9 cellular contexts compared by ENCODE assay signal in genomic region chr3:158104346-158105020, GRCh38. TPM values are rescaled to one million over a fixed set of nuclear protein-coding genes. Genes with fewer than 3 reads are reported as not detected.
DNase-seq lines count a peak whose midpoint lies in the region; ATAC-seq lines count a peak whose summit lies in the region.
"Had no signal": no experiment of that assay in that cellular context is flagged by ENCODE, and none has a peak within 500 bp of the region (broad histone marks: within the 10 kb centered on the region; RNA-seq: fewer than 3 reads in every experiment).

No MANE protein-coding gene starts in this region.

- 25% methylated on average over 11 of the region's 11 CpGs for WGBS in right cardiac atrium

- CTCF ChIA-PET in activated CD4-positive, alpha-beta memory T cell treated with anti-CD3 and anti-CD28 coated beads, Interleukin-2, amount 10 ng/mL, durations not matched to agents 7 days and 5 days (lab: Charles Lee), result interaction anchor here (1.2 kb wide), 1 partner anchor 9 kb away, joined by 4 read pairs; no protein-coding TSS in a partner anchor

- peaks cover 85% of the 10 kb centered on the region for H3K27me3 Mint-ChIP-seq in activated CD4-positive, alpha-beta memory T cell treated with anti-CD3 and anti-CD28 coated beads, Interleukin-2, amount 10 ng/mL, durations not matched to agents 7 days and 5 days
- peaks cover 71 to 80% (median 74%) of the 10 kb centered on the region in 3 donors for H3K27me3 Mint-ChIP-seq in immature natural killer cell (ENCODE audit: low read depth in 3 of 3)

- no peaks in the 10 kb centered on the region for H3K27me3 ChIP-seq in right cardiac atrium (ENCODE audit: control insufficient read depth, insufficient read depth)

- no peaks in the 10 kb centered on the region for H3K9me3 Mint-ChIP-seq in activated CD4-positive, alpha-beta memory T cell treated with anti-CD3 and anti-CD28 coated beads, Interleukin-2, amount 10 ng/mL, durations not matched to agents 7 days and 5 days
- H3K9me3 Mint-ChIP-seq in immature natural killer cell, result peaks cover 0 to 9% (median 0%) of the 10 kb centered on the region in 6 donors

- no peak overlapping the region for H3K27ac Mint-ChIP-seq in activated CD4-positive, alpha-beta memory T cell treated with anti-CD3 and anti-CD28 coated beads, Interleukin-2, amount 10 ng/mL, durations not matched to agents 7 days and 5 days
- H3K27ac Mint-ChIP-seq in immature natural killer cell, result peak overlapping the region in 1 of 6 donors; percentile 56

- ATAC-seq in right cardiac atrium (no peak), Right ventricle myocardium superior (ENCODE audit: poor library complexity) (no peak), HG03097 (IDR thresholded peaks at IDR 0.05; ENCODE audit: low FRiP score, unreplicated experiment) (no peak)
- ATAC-seq: lower lobe of right lung had no signal

- H3K27ac ChIP-seq in right cardiac atrium (ENCODE audit: low read length), result peak overlapping the region; percentile 14
- H3K27ac ChIP-seq: lower lobe of right lung had no signal

- peak overlapping the region; percentile 75 for H3K4me3 ChIP-seq in right cardiac atrium (ENCODE audit: low read length)

- POLR2A ChIA-PET in activated CD4-positive, alpha-beta memory T cell treated with anti-CD3 and anti-CD28 coated beads, Interleukin-2, amount 10 ng/mL, durations not matched to agents 7 days and 5 days (lab: Charles Lee), result no interaction called here

- peaks cover 11% of the 10 kb centered on the region for H3K36me3 Mint-ChIP-seq in activated CD4-positive, alpha-beta memory T cell treated with anti-CD3 and anti-CD28 coated beads, Interleukin-2, amount 10 ng/mL, durations not matched to agents 7 days and 5 days (ENCODE audit: low read depth)
- H3K36me3 Mint-ChIP-seq in immature natural killer cell, result no peaks in the 10 kb centered on the region

- H3K4me1 ChIP-seq in right cardiac atrium (ENCODE audit: control insufficient read depth, insufficient read depth, low read length), result peaks cover 7% of the 10 kb centered on the region

- DNase-seq in right cardiac atrium, result no peak
- DNase-seq in Right ventricle myocardium superior, result no peak
- no peak for DNase-seq in activated CD4-positive, alpha-beta memory T cell treated with anti-CD3 and anti-CD28 coated beads, Interleukin-2, amount 10 ng/mL, durations not matched to agents 7 days and 5 days
- DNase-seq in immature natural killer cell, result no peak
- DNase-seq in CD1c-positive myeloid dendritic cell (ENCODE audit: extremely low spot score), result no peak
- DNase-seq in NCI-H2227 treated with DMSO at 0.1 percent for 48 hours (lab: John Stamatoyannopoulos, UW), result no peak
- no peak for DNase-seq in NCI-H2029 treated with DMSO at 0.1 percent for 48 hours (lab: John Stamatoyannopoulos, UW)
- DNase-seq: lower lobe of right lung had no signal

- peak overlapping the region; percentile 0 for H3K4me3 Mint-ChIP-seq in activated CD4-positive, alpha-beta memory T cell treated with anti-CD3 and anti-CD28 coated beads, Interleukin-2, amount 10 ng/mL, durations not matched to agents 7 days and 5 days
- peak overlapping the region; percentile 65 to 88 (median 78) for H3K4me3 Mint-ChIP-seq in immature natural killer cell

- intact Hi-C loops in right cardiac atrium (cut with DNase I), result no loop called here
- intact Hi-C loops in Right ventricle myocardium superior (cut with DNase I), result no loop called here

- H3K4me1 Mint-ChIP-seq in activated CD4-positive, alpha-beta memory T cell treated with anti-CD3 and anti-CD28 coated beads, Interleukin-2, amount 10 ng/mL, durations not matched to agents 7 days and 5 days, result peaks cover 52% of the 10 kb centered on the region
- H3K4me1 Mint-ChIP-seq in immature natural killer cell, result peaks cover 45 to 64% of the 10 kb centered on the region in 2 donors

- H3K9me3 ChIP-seq in right cardiac atrium (ENCODE audit: control insufficient read depth, low read length), result no peaks in the 10 kb centered on the region
- H3K9me3 ChIP-seq: lower lobe of right lung had no signal

RNA-seq across cellular contexts. Expression of gene SHOX2, which starts 1.7 kb away (rescaled TPM):
- total RNA-seq in right cardiac atrium (1 to 10 TPM; 1.2 to 3.8 (median 2.7) TPM), Right ventricle myocardium superior (0.27 TPM)
- polyA plus RNA-seq in right cardiac atrium (7.4 TPM), immature natural killer cell (not detected)
- total RNA-seq in activated CD4-positive, alpha-beta memory T cell treated with anti-CD3 and anti-CD28 coated beads, Interleukin-2, amount 10 ng/mL, durations not matched to agents 7 days and 5 days, result not detected

RNA-seq across cellular contexts. Expression of gene RSRC1, which starts 5.4 kb away (rescaled TPM):
- total RNA-seq in right cardiac atrium (10 to 100 TPM; 28.0 to 31.0 (median 29.3) TPM), Right ventricle myocardium superior (19.5 TPM)
- polyA plus RNA-seq in right cardiac atrium (23.0 TPM), immature natural killer cell (10 to 100 TPM; 15.4 to 37.9 (median 37.1) TPM)
- 10 to 100 TPM; 37.4 to 38.8 TPM for total RNA-seq in activated CD4-positive, alpha-beta memory T cell treated with anti-CD3 and anti-CD28 coated beads, Interleukin-2, amount 10 ng/mL, durations not matched to agents 7 days and 5 days
